ENCODE assay signal across 3 cellular contexts in the genomic region with DNA sequence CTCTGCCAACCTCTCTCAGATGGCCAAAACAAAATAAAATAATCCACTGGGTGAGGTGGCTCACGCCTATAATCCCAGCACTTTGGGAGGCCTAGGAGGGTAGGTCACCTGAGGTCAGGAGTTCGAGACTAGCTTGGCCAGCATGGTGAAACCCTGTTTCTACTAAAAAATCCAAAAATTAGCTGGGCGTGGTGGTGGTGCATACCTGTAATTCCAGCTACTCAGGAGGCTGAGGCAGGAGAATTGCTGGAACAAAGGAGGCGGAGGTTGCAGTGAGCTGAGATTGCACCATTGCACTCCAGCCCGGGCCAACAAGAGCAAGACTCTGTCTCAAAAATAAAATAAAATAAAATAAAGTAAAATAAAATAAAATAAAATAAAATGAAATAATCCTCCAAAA. TPM values are rescaled to one million over a fixed set of nuclear protein-coding genes. Genes with fewer than 3 reads are reported as not detected.
"Had no signal": no experiment of that assay in that cellular context is flagged by ENCODE, and none has a peak within 500 bp of the region (broad histone marks: within the 10 kb centered on the region; RNA-seq: fewer than 3 reads in every experiment).

No MANE protein-coding gene starts in this region.

RNA-seq across cellular contexts. Expression of a gene that starts 2.3 kb away (rescaled TPM):
- total RNA-seq: kidney epithelial cell, lung microvascular endothelial cell, myocyte had no signal
